In the genomic region with DNA sequence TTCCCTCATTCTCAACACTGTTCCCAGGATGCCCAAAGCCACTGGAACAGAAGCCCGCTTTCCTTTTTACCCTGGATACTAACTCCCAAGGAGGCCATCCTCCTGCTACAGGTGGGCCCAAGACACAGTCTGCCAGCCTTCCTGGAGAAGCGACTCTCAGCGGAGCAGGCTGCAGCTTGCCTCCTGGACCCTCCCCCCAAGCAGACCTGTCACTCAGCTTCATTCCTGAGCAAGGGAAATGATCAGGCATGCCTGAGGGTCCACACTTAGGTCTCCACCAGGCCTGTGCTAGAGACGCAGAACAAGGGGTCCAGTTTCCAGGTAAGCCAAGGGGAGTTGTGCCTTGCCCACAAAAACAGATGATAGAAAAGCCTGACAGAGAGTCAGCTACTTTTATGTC, we compare ENCODE assay signal across 22 cellular contexts.
DNase-seq lines count a peak whose midpoint lies in the region; ATAC-seq, FAIRE-seq and TF ChIP-seq lines count a peak whose summit lies in the region.
"Had no signal": no experiment of that assay in that cellular context is flagged by ENCODE, and none has a peak within 500 bp of the region (broad histone marks: within the 10 kb centered on the region; RNA-seq: fewer than 3 reads in every experiment).

No MANE protein-coding gene starts in this region.

- peaks cover 0 to 4% of the 10 kb centered on the region in 2 experiments; a peak in 2 of 4 replicates for H3K9me3 ChIP-seq in H1 (ENCODE audit: insufficient read depth in 2 of 2, low read depth in 1 of 2, low read length in 1 of 2)
- no peaks in the 10 kb centered on the region for H3K9me3 ChIP-seq in spleen

- H4K5ac ChIP-seq in H1 (ENCODE audit: insufficient read length, low read depth, low read length), result no peak overlapping the region

- H3K4me3 ChIP-seq in H1 (ENCODE audit: extremely low read depth in 1 of 4, insufficient read depth in 2 of 4, low read depth in 3 of 4, low read length in 4 of 4) (no peak overlapping the region), spleen (no peak overlapping the region)
- H3K4me3 ChIP-seq: K562 had no signal

- TF ChIP-seq POLR2A in H1 (IDR thresholded peaks at IDR 0.05; ENCODE audit: control extremely low read depth in 1 of 2, low read depth in 2 of 2, low read length in 2 of 2) (no peak), spleen (IDR thresholded peaks at IDR 0.05) (no peak)

- peaks cover 4% of the 10 kb centered on the region; the same call in 1 of the 2 replicates for H3K23me2 ChIP-seq in H1 (ENCODE audit: low read depth, low read length)

- no peaks in the 10 kb centered on the region for H4K20me1 ChIP-seq in H1 (replicated peaks in 1 of 2; ENCODE audit: control insufficient read depth in 1 of 2, insufficient read depth in 2 of 2, low read length in 2 of 2)

- no peak overlapping the region for H2BK15ac ChIP-seq in H1 (ENCODE audit: low read length)

- no peak overlapping the region for H4K91ac ChIP-seq in H1 (replicated peaks; ENCODE audit: insufficient read length, low read length)

- no peak overlapping the region for H3K27ac ChIP-seq in H1 (ENCODE audit: low read depth, low read length)
- no peak overlapping the region for H3K27ac ChIP-seq in spleen
- H3K27ac ChIP-seq: RWPE1 had no signal

- POLR2A ChIA-PET in H1 (lab: Charles Lee; ENCODE audit: partially characterized antibody), result no interaction called here
- POLR2A ChIA-PET in activated CD4-positive, alpha-beta memory T cell treated with anti-CD3 and anti-CD28 coated beads, Interleukin-2, amount 10 ng/mL, durations not matched to agents 7 days and 5 days (lab: Charles Lee), result no interaction called here

- H2BK120ac ChIP-seq in H1 (replicated peaks; ENCODE audit: low read depth, low read length), result no peak overlapping the region

- H3K4me1 Mint-ChIP-seq in mesothelial cell of epicardium, result peaks cover 35% of the 10 kb centered on the region
- no peaks in the 10 kb centered on the region for H3K4me1 Mint-ChIP-seq in activated CD4-positive, alpha-beta memory T cell treated with anti-CD3 and anti-CD28 coated beads, Interleukin-2, amount 10 ng/mL, durations not matched to agents 7 days and 5 days

- no peak for ATAC-seq in HG03457 (IDR thresholded peaks at IDR 0.05; ENCODE audit: unreplicated experiment)
- ATAC-seq: K562 had no signal

- no peak overlapping the region for H3K4me2 ChIP-seq in H1 (ENCODE audit: insufficient read depth in 1 of 2, low read depth in 2 of 2, low read length in 2 of 2)

- FAIRE-seq in H1 (lab: Jason Lieb, UNC), result no peak
- FAIRE-seq: D721Med, HTR-8/SVneo, K562 had no signal

- no peak overlapping the region for H4K8ac ChIP-seq in H1 (ENCODE audit: extremely low read depth, insufficient read depth, low read length)

- H3K27me3 ChIP-seq in H1 (replicated peaks in 1 of 4; ENCODE audit: control insufficient read depth in 3 of 4, extremely low read depth in 1 of 4, insufficient read depth in 3 of 4, low read length in 3 of 4) (no peaks in the 10 kb centered on the region), spleen (replicated peaks in 1 of 7) (no peaks in the 10 kb centered on the region)

- DNase-seq in ELF-1 (ENCODE audit: low read depth, low spot score) (peak; percentile 59), H1 (ENCODE audit: low read depth in 1 of 2, low spot score in 2 of 2) (no peak), mesothelial cell of epicardium (ENCODE audit: low spot score in 2 of 2, unreplicated experiment in 2 of 2) (no peak), spleen (peak; percentile 47), NCI-H1417 (lab: John Stamatoyannopoulos, UW) (no peak)
- no peak for DNase-seq in activated CD4-positive, alpha-beta memory T cell treated with anti-CD3 and anti-CD28 coated beads, Interleukin-2, amount 10 ng/mL, durations not matched to agents 7 days and 5 days
- DNase-seq: CD4-positive, alpha-beta T cell; GOT3; MV-4-11; NCI-H1105; NCI-H146; NCI-H1930; NCI-H446 treated with DMSO at 0.1 percent for 48 hours; NCI-H526; NCI-H82; NK-92 treated with Interleukin-12 subunit alpha and Interleukin-12 subunit beta, amount 100 ng/mL, for 24 hours; SHP77 had no signal

- intact Hi-C loops in spleen (cut with DNase I; ENCODE audit: low total_unique reads), result no loop called here

- no peaks in the 10 kb centered on the region for H3K79me2 ChIP-seq in H1 (ENCODE audit: control insufficient read depth in 1 of 2, insufficient read depth in 2 of 2, low read length in 2 of 2)

- peak overlapping the region; percentile 18; the same call in 1 of the 2 replicates for H2BK12ac ChIP-seq in H1 (ENCODE audit: low read depth, low read length)

- no peak overlapping the region for H2AK5ac ChIP-seq in H1 (ENCODE audit: low read depth, low read length)

- H3K56ac ChIP-seq in H1 (replicated peaks; ENCODE audit: insufficient read length, low read depth, low read length), result no peak overlapping the region

- no peak overlapping the region for H3K4me3 Mint-ChIP-seq in mesothelial cell of epicardium
- no peak overlapping the region for H3K4me3 Mint-ChIP-seq in activated CD4-positive, alpha-beta memory T cell treated with anti-CD3 and anti-CD28 coated beads, Interleukin-2, amount 10 ng/mL, durations not matched to agents 7 days and 5 days
- H3K4me3 Mint-ChIP-seq: CD4-positive, alpha-beta T cell had no signal

- no peak overlapping the region for H2BK5ac ChIP-seq in H1 (ENCODE audit: low read depth, low read length)

- TF ChIP-seq RAD21 in H1 (IDR thresholded peaks at IDR 0.05 in 1 of 2, conservative IDR thresholded peaks at IDR 0.05 in 1 of 2; ENCODE audit: low read depth in 2 of 2, low read length in 2 of 2), result no peak

- CTCF ChIA-PET in H1 (lab: Charles Lee; ENCODE audit: partially characterized antibody), result interaction anchor here (1.2 to 5.2 kb wide), 7 partner anchors 8 to 97 kb away, joined by 3 to 32 read pairs (median 9); no protein-coding TSS in a partner anchor
- CTCF ChIA-PET in activated CD4-positive, alpha-beta memory T cell treated with anti-CD3 and anti-CD28 coated beads, Interleukin-2, amount 10 ng/mL, durations not matched to agents 7 days and 5 days (lab: Charles Lee), result no interaction called here

- WGBS in H1 (ENCODE audit: extremely low coverage in 1 of 2, insufficient coverage in 1 of 2, insufficient read length in 1 of 2, insufficient replicate concordance in 2 of 2, low coverage in 1 of 2, low lambda C conversion rate in 2 of 2, missing lambda C conversion rate in 1 of 2), 2 experiments, result 87% methylated on average over 4 of the region's 4 CpGs; no CpG with 5 or more reads in 1 of the 2 experiments
- 95 to 99% (median 98%) methylated on average over 4 of the region's 4 CpGs for WGBS in spleen, 5 donors

- no peaks in the 10 kb centered on the region for H3K36me3 Mint-ChIP-seq in mesothelial cell of epicardium
- no peaks in the 10 kb centered on the region for H3K36me3 Mint-ChIP-seq in activated CD4-positive, alpha-beta memory T cell treated with anti-CD3 and anti-CD28 coated beads, Interleukin-2, amount 10 ng/mL, durations not matched to agents 7 days and 5 days (ENCODE audit: low read depth)

- no peak overlapping the region for H3K9ac ChIP-seq in H1 (replicated peaks in 1 of 4; ENCODE audit: extremely low read depth in 1 of 4, low read depth in 3 of 4, low read length in 3 of 4)

- H3K23ac ChIP-seq in H1 (ENCODE audit: insufficient read length), result no peak overlapping the region

- no peak overlapping the region for H2BK20ac ChIP-seq in H1 (ENCODE audit: low read length)

- no peaks in the 10 kb centered on the region for H3K4me1 ChIP-seq in H1 (replicated peaks in 1 of 4; ENCODE audit: control insufficient read depth in 3 of 4, insufficient read depth in 4 of 4, low read length in 3 of 4)
- H3K4me1 ChIP-seq in spleen, result peaks cover 0 to 34% (median 2%) of the 10 kb centered on the region in 6 donors

- peaks cover under 1% of the 10 kb centered on the region for H3K9me3 Mint-ChIP-seq in mesothelial cell of epicardium
- H3K9me3 Mint-ChIP-seq in activated CD4-positive, alpha-beta memory T cell treated with anti-CD3 and anti-CD28 coated beads, Interleukin-2, amount 10 ng/mL, durations not matched to agents 7 days and 5 days, result no peaks in the 10 kb centered on the region
- H3K9me3 Mint-ChIP-seq: CD4-positive, alpha-beta T cell had no signal

- H3K14ac ChIP-seq in H1 (ENCODE audit: insufficient read length), result no peak overlapping the region

- no peak overlapping the region for H3K18ac ChIP-seq in H1 (ENCODE audit: extremely low read depth, low read length)

- H3K27ac Mint-ChIP-seq in mesothelial cell of epicardium, result peak overlapping the region; percentile 37
- no peak overlapping the region for H3K27ac Mint-ChIP-seq in activated CD4-positive, alpha-beta memory T cell treated with anti-CD3 and anti-CD28 coated beads, Interleukin-2, amount 10 ng/mL, durations not matched to agents 7 days and 5 days
- H3K27ac Mint-ChIP-seq: CD4-positive, alpha-beta T cell had no signal

- H2AFZ ChIP-seq in H1 (ENCODE audit: low read length), result no peak overlapping the region

- TF ChIP-seq EP300 in H1 (IDR thresholded peaks at IDR 0.05; ENCODE audit: borderline replicate concordance in 1 of 2, low read depth in 2 of 2, low read length in 2 of 2), result no peak

- no peak for TF ChIP-seq CTCF in H1 (IDR thresholded peaks at IDR 0.05; ENCODE audit: control extremely low read depth in 1 of 3, insufficient read depth in 1 of 3, low read depth in 1 of 3, low read length in 3 of 3)
- no peak for TF ChIP-seq CTCF in mesothelial cell of epicardium (IDR thresholded peaks at IDR 0.05; ENCODE audit: unreplicated experiment)
- TF ChIP-seq CTCF in spleen (IDR thresholded peaks at IDR 0.05 in 8 of 11, conservative IDR thresholded peaks at IDR 0.05 in 3 of 11), result no peak

- H3K27me3 Mint-ChIP-seq in mesothelial cell of epicardium (ENCODE audit: low read depth), result no peaks in the 10 kb centered on the region
- no peaks in the 10 kb centered on the region for H3K27me3 Mint-ChIP-seq in activated CD4-positive, alpha-beta memory T cell treated with anti-CD3 and anti-CD28 coated beads, Interleukin-2, amount 10 ng/mL, durations not matched to agents 7 days and 5 days
- H3K27me3 Mint-ChIP-seq: CD4-positive, alpha-beta T cell had no signal

- H3K36me3 ChIP-seq in H1 (ENCODE audit: control insufficient read depth in 2 of 4, insufficient read depth in 4 of 4, low read length in 3 of 4) (no peaks in the 10 kb centered on the region), spleen (no peaks in the 10 kb centered on the region)

- no peaks in the 10 kb centered on the region for H3K79me1 ChIP-seq in H1 (ENCODE audit: low read depth, low read length)

- no peak overlapping the region for H3K4ac ChIP-seq in H1 (replicated peaks; ENCODE audit: insufficient read length, low read depth, low read length)

TF ChIP-seq in H1, 55 proteins besides CTCF, POLR2A, EP300 and RAD21 (continues in another document):
- TF ChIP-seq BRCA1 (IDR thresholded peaks at IDR 0.05; ENCODE audit: low read depth, low read length) (no peak), SP1 (IDR thresholded peaks at IDR 0.05; ENCODE audit: low read depth, low read length) (no peak), BACH1 (IDR thresholded peaks at IDR 0.05; ENCODE audit: low read length) (no peak), HDAC2 (IDR thresholded peaks at IDR 0.05; ENCODE audit: borderline replicate concordance in 1 of 2, low read depth in 2 of 2, low read length in 2 of 2) (no peak)
- TF ChIP-seq, protein P1, sequence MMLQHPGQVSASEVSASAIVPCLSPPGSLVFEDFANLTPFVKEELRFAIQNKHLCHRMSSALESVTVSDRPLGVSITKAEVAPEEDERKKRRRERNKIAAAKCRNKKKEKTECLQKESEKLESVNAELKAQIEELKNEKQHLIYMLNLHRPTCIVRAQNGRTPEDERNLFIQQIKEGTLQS (IDR thresholded peaks at IDR 0.05; ENCODE audit: insufficient read depth, low read depth, low read length), result no peak

Comparison
In these comparisons a context has a peak if more than half of its experiments do, and no peak if none do; other contexts are left out.
1. DNase-seq: peak in ELF-1 (single experiment) and spleen (single experiment); none in H1 (0 of 2), mesothelial cell of epicardium (0 of 2), activated CD4-positive, alpha-beta memory T cell treated with anti-CD3 and anti-CD28 coated beads, Interleukin-2, amount 10 ng/mL, durations not matched to agents 7 days and 5 days (single experiment) and NCI-H1417 (0 of 3).